Comparison of ENCODE assay signal across 1 cellular context in genomic region chr12:121780429-121780828, GRCh38.
TF ChIP-seq lines count a peak whose summit lies in the region.

No MANE protein-coding gene starts in this region.

TF ChIP-seq in GM23338, 12 proteins besides CTCF, POLR2A, EP300 and RAD21:
- TF ChIP-seq ZNF114 (CRISPR knock-in tag; IDR thresholded peaks at IDR 0.05) (no peak), NANOG (IDR thresholded peaks at IDR 0.05; ENCODE audit: borderline replicate concordance) (no peak), EZH2 (IDR thresholded peaks at IDR 0.05; ENCODE audit: low read depth, unreplicated experiment) (no peak), STAT1 (IDR thresholded peaks at IDR 0.05; ENCODE audit: unreplicated experiment) (no peak), ETS1 (IDR thresholded peaks at IDR 0.05) (no peak), REST (IDR thresholded peaks at IDR 0.05; ENCODE audit: unreplicated experiment) (no peak)
